15 cellular contexts compared by ENCODE assay signal in the genomic region with DNA sequence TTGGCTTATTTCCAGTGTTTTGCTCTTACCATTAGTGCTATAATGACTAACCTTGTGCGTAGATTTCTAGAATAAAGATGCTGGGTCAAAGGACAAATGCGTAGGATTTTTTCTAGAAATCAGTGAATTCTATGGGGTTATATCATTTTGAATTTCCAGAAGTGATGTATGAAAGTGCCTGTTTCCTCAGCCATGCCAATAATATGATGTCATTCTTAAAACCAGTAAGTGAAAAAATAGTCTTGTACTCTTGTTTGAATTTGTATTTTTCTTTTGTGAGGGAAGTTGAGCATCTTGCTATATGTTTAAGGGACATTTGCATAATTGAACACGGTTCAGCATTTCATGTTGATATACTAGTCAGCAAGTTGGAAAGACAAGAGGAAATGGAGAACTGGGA. TPM values are rescaled to one million over a fixed set of nuclear protein-coding genes. Genes with fewer than 3 reads are reported as not detected.
A peak's percentile ranks its signal among the peaks of the same experiment; 100 is the strongest.
DNase-seq lines count a peak whose midpoint lies in the region; TF ChIP-seq lines count a peak whose summit lies in the region.
"Had no signal": no experiment of that assay in that cellular context is flagged by ENCODE, and none has a peak within 500 bp of the region (broad histone marks: within the 10 kb centered on the region; RNA-seq: fewer than 3 reads in every experiment).

No MANE protein-coding gene starts in this region.

- no peaks in the 10 kb centered on the region for H3K36me3 Mint-ChIP-seq in dendritic cell treated with granulocyte-macrophage colony-stimulating factor and Interleukin-4, amounts not matched to agents 40 ng/mL and 50 ng/mL, for 4 days (ENCODE audit: low read depth)
- H3K36me3 Mint-ChIP-seq: CD4-positive, alpha-beta memory T cell had no signal

- H3K79me2 ChIP-seq in ACC112 (ENCODE audit: control insufficient read depth, insufficient read depth, low read length, unreplicated experiment) (no peaks in the 10 kb centered on the region), hepatocyte (no peaks in the 10 kb centered on the region)

- TF ChIP-seq CTCF in hepatocyte (IDR thresholded peaks at IDR 0.05; ENCODE audit: poor library complexity): no peak
- no peak for TF ChIP-seq CTCF in RWPE1 (conservative IDR thresholded peaks at IDR 0.05; ENCODE audit: low read depth)

- H3K27me3 ChIP-seq in ACC112 (ENCODE audit: insufficient read depth, low read length) (0 out of 2 replicates have a peak, but pooled peaks cover 4% of the 10 kb centered on the region), hepatocyte (peaks cover 46% of the 10 kb centered on the region), MG63 (peaks cover 8% of the 10 kb centered on the region)

- H3K27ac ChIP-seq in ACC112 (ENCODE audit: low read depth, low read length): no peak overlapping the region
- H3K27ac ChIP-seq in hepatocyte: no peak overlapping the region
- no peak overlapping the region for H3K27ac ChIP-seq in RWPE1
- H3K27ac ChIP-seq: KMS-11 had no signal

- no peak overlapping the region for H3K4me2 ChIP-seq in hepatocyte
- H3K4me2 ChIP-seq: KMS-11 had no signal

- H2AFZ ChIP-seq in ACC112 (ENCODE audit: low read length, unreplicated experiment) (peak overlapping the region; percentile 74), hepatocyte (no peak overlapping the region)

- DNase-seq in EL: peak; percentile 1
- DNase-seq in MV-4-11 (lab: John Stamatoyannopoulos, UW): peak; percentile 60
- no peak for DNase-seq in hepatocyte (ENCODE audit: low spot score)
- DNase-seq in MG63: no peak
- no peak for DNase-seq in RWPE1 (ENCODE audit: low spot score)
- DNase-seq: ACHN; BE2C; C1 segment of cervical spinal cord; CD4-positive, alpha-beta memory T cell; DMS79 treated with DMSO at 0.1 percent for 48 hours; GOT3; H7 had no signal

- H3K4me1 Mint-ChIP-seq in dendritic cell treated with granulocyte-macrophage colony-stimulating factor and Interleukin-4, amounts not matched to agents 40 ng/mL and 50 ng/mL, for 4 days (ENCODE audit: low read depth): peaks cover 27% of the 10 kb centered on the region

- no peaks in the 10 kb centered on the region for H3K36me3 ChIP-seq in ACC112 (ENCODE audit: insufficient read depth, low read length)
- no peaks in the 10 kb centered on the region for H3K36me3 ChIP-seq in hepatocyte (replicated peaks; ENCODE audit: insufficient read depth, low read depth)
- no peaks in the 10 kb centered on the region for H3K36me3 ChIP-seq in MG63
- H3K36me3 ChIP-seq: BE2C had no signal

- 96% methylated on average over 3 of the region's 3 CpGs for WGBS in hepatocyte (ENCODE audit: low lambda C conversion rate, missing lambda C conversion rate)

- intact Hi-C loops in dendritic cell treated with granulocyte-macrophage colony-stimulating factor and Interleukin-4, amounts not matched to agents 40 ng/mL and 50 ng/mL, for 4 days (cut with micrococcal nuclease): no loop called here

- POLR2A ChIA-PET in RWPE1 (lab: Yijun Ruan, JAX; ENCODE audit: low non-redundant PET): no interaction called here

- peaks cover 46% of the 10 kb centered on the region for H3K27me3 Mint-ChIP-seq in dendritic cell treated with granulocyte-macrophage colony-stimulating factor and Interleukin-4, amounts not matched to agents 40 ng/mL and 50 ng/mL, for 4 days

- CTCF ChIA-PET in RWPE1 (lab: Yijun Ruan, JAX): no interaction called here

- H3K27ac Mint-ChIP-seq in dendritic cell treated with granulocyte-macrophage colony-stimulating factor and Interleukin-4, amounts not matched to agents 40 ng/mL and 50 ng/mL, for 4 days: peak overlapping the region; percentile 53
- H3K27ac Mint-ChIP-seq: CD4-positive, alpha-beta memory T cell had no signal

- H3K9me3 ChIP-seq in hepatocyte (ENCODE audit: low read depth) (no peaks in the 10 kb centered on the region), MG63 (no peaks in the 10 kb centered on the region)
- H3K9me3 ChIP-seq: BE2C had no signal

- no peaks in the 10 kb centered on the region for H3K9me2 ChIP-seq in hepatocyte (replicated peaks; ENCODE audit: insufficient read depth)

- H4K20me1 ChIP-seq in hepatocyte (ENCODE audit: insufficient read depth, poor library complexity, severe bottlenecking): no peaks in the 10 kb centered on the region

- no peaks in the 10 kb centered on the region for H3K9me3 Mint-ChIP-seq in dendritic cell treated with granulocyte-macrophage colony-stimulating factor and Interleukin-4, amounts not matched to agents 40 ng/mL and 50 ng/mL, for 4 days

- H3K4me3 ChIP-seq in ACC112 (ENCODE audit: low read depth, low read length): no peak overlapping the region
- H3K4me3 ChIP-seq in hepatocyte: no peak overlapping the region
- H3K4me3 ChIP-seq in MG63: no peak overlapping the region

- H3K4me3 Mint-ChIP-seq in dendritic cell treated with granulocyte-macrophage colony-stimulating factor and Interleukin-4, amounts not matched to agents 40 ng/mL and 50 ng/mL, for 4 days: no peak overlapping the region
- H3K4me3 Mint-ChIP-seq: CD4-positive, alpha-beta memory T cell had no signal

- H3K4me1 ChIP-seq in ACC112 (ENCODE audit: control insufficient read depth, insufficient read depth, low read length, unreplicated experiment): no peaks in the 10 kb centered on the region
- peaks cover 10% of the 10 kb centered on the region for H3K4me1 ChIP-seq in hepatocyte (ENCODE audit: insufficient read depth)
- H3K4me1 ChIP-seq: BE2C had no signal

RNA-seq across cellular contexts. Expression of a gene that starts 3.9 kb away (rescaled TPM):
- 0.43 and 2.0 TPM in 2 replicates for total RNA-seq in hepatocyte
- 0.38 and 1.3 TPM in 2 replicates for polyA plus RNA-seq in hepatocyte
- not detected in 2 replicates for total RNA-seq in MG63 (2014; rRNA removed; shearing (Covaris generic); ENCODE audit: low replicate concordance)
- polyA plus RNA-seq: CD4-positive, alpha-beta memory T cell had no signal

Comparison
In these comparisons a context has a peak if more than half of its experiments do, and no peak if none do; other contexts are left out.
1. DNase-seq: peak in EL (single experiment) and MV-4-11 (single experiment); none in hepatocyte (single experiment), MG63 (single experiment) and RWPE1 (single experiment).